ENCODE assay signal across 20 cellular contexts in the genomic region with DNA sequence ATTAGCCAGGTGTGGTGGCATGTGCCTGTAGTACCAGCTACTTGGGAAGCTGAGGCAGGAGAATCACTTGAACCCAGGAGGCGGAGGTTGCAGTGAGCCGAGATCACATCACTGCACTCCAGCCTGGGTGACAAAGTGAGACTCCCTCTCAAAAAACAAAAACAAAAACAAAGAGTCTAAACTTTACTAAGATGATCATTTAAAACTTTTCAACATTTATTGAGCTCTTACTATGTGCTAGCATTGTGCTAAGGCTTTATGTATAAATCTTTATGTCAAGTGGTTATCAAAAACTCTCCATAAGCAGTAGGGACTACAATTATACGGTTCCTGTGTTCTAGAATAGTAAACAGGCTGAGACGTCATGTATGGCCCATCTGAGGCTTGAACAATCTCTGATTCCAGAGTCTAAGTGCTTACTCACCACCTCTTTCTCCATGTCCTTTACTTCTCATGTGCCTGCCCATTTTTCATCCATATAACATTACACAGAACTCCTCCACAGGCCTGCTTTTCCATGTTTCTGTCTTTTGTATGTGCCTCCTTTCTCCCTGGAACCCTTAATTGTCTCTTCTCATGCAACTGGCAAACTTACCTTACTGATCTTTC.
DNase-seq lines count a peak whose midpoint lies in the region; ATAC-seq and TF ChIP-seq lines count a peak whose summit lies in the region.
"Had no signal": no experiment of that assay in that cellular context is flagged by ENCODE, and none has a peak within 500 bp of the region (broad histone marks: within the 10 kb centered on the region; RNA-seq: fewer than 3 reads in every experiment).

No MANE protein-coding gene starts in this region.

- no peak for ATAC-seq in activated T-cell treated with anti-CD3 and anti-CD28 coated beads, Interleukin-2, amount 50 U/mL, for 72 hours (replicated peaks in 1 of 2)
- ATAC-seq: A549, Right ventricle myocardium inferior had no signal

- H3K27me3 ChIP-seq in HUES64 (ENCODE audit: insufficient read depth, low read length) (no peaks in the 10 kb centered on the region), tibial artery (no peaks in the 10 kb centered on the region)
- H3K27me3 ChIP-seq: BLaER1, Peyer's patch had no signal

- intact Hi-C loops in tibial artery (cut with DNase I; ENCODE audit: low total_unique reads): no loop called here

- TF ChIP-seq CTCF in tibial artery (IDR thresholded peaks at IDR 0.05): no peak

- 0 out of 2 replicates have a peak overlapping the region, but pooled peaks have one; percentile 44 for H3K9ac ChIP-seq in HUES64 (ENCODE audit: low read depth, low read length)
- H3K9ac ChIP-seq: BLaER1, KMS-11 had no signal

- H3K27ac Mint-ChIP-seq in activated T-cell treated with anti-CD3 and anti-CD28 coated beads, Interleukin-2, amount 50 U/mL, for 24 hours: peak overlapping the region; percentile 3
- no peak overlapping the region for H3K27ac Mint-ChIP-seq in activated T-cell treated with anti-CD3 and anti-CD28 coated beads, Interleukin-2, amount 50 U/mL, for 72 hours
- H3K27ac Mint-ChIP-seq: HFFc6 had no signal

- H3K36me3 ChIP-seq in HUES64 (ENCODE audit: insufficient read depth, low read length) (peaks cover 78% of the 10 kb centered on the region), tibial artery (peaks cover 16 to 80% (median 46%) of the 10 kb centered on the region in 3 donors)

- no peak overlapping the region for H3K4me3 ChIP-seq in HUES64 (ENCODE audit: low read length)
- H3K4me3 ChIP-seq in tibial artery: no peak overlapping the region
- H3K4me3 ChIP-seq: A549, BLaER1, Peyer's patch had no signal

- H3K36me3 Mint-ChIP-seq in activated T-cell treated with anti-CD3 and anti-CD28 coated beads, Interleukin-2, amount 50 U/mL, for 24 hours (ENCODE audit: low read depth): peaks cover 90% of the 10 kb centered on the region
- H3K36me3 Mint-ChIP-seq in activated T-cell treated with anti-CD3 and anti-CD28 coated beads, Interleukin-2, amount 50 U/mL, for 72 hours (ENCODE audit: insufficient read depth in 2 of 2): peaks cover 5 to 15% of the 10 kb centered on the region in 2 donors

- no peaks in the 10 kb centered on the region for H3K4me1 Mint-ChIP-seq in activated T-cell treated with anti-CD3 and anti-CD28 coated beads, Interleukin-2, amount 50 U/mL, for 24 hours (ENCODE audit: low read depth)
- no peaks in the 10 kb centered on the region for H3K4me1 Mint-ChIP-seq in activated T-cell treated with anti-CD3 and anti-CD28 coated beads, Interleukin-2, amount 50 U/mL, for 72 hours (ENCODE audit: low read depth)

- DNase-seq in activated T-cell treated with anti-CD3 and anti-CD28 coated beads, Interleukin-2, amount 50 U/mL, for 24 hours: no peak
- no peak for DNase-seq in activated T-cell treated with anti-CD3 and anti-CD28 coated beads, Interleukin-2, amount 50 U/mL, for 72 hours
- DNase-seq in iris pigment epithelial cell (ENCODE audit: low read depth) (peak; percentile 40), tibial artery (no peak), NCI-H748 (lab: John Stamatoyannopoulos, UW; ENCODE audit: unreplicated experiment) (no peak), NCI-H510A treated with DMSO at 0.1 percent for 48 hours (lab: John Stamatoyannopoulos, UW) (no peak), anterior cingulate cortex (lab: John Stamatoyannopoulos, UW) (no peak)
- DNase-seq: HFFc6; NCI-H1436 treated with DMSO at 0.1 percent for 48 hours; NCI-H2029; NCI-H2171 treated with DMSO at 0.1 percent for 48 hours; NCI-H446 treated with DMSO at 0.1 percent for 48 hours; NCI-H748 treated with DMSO at 0.1 percent for 48 hours; NK-92 treated with Interleukin-12 subunit alpha and Interleukin-12 subunit beta, amount 100 ng/mL, for 24 hours; Peyer's patch had no signal

- WGBS in HUES64: 93% methylated on average over 4 of the region's 4 CpGs

- no peaks in the 10 kb centered on the region for H3K27me3 Mint-ChIP-seq in activated T-cell treated with anti-CD3 and anti-CD28 coated beads, Interleukin-2, amount 50 U/mL, for 24 hours
- H3K27me3 Mint-ChIP-seq in activated T-cell treated with anti-CD3 and anti-CD28 coated beads, Interleukin-2, amount 50 U/mL, for 72 hours (ENCODE audit: low read depth): no peaks in the 10 kb centered on the region

- H3K9me3 ChIP-seq in HUES64 (ENCODE audit: insufficient read depth, low read depth, low read length) (no peaks in the 10 kb centered on the region), tibial artery (no peaks in the 10 kb centered on the region)
- H3K9me3 ChIP-seq: A549, BLaER1, Peyer's patch had no signal

- no peak overlapping the region for H3K4me3 Mint-ChIP-seq in activated T-cell treated with anti-CD3 and anti-CD28 coated beads, Interleukin-2, amount 50 U/mL, for 24 hours
- H3K4me3 Mint-ChIP-seq in activated T-cell treated with anti-CD3 and anti-CD28 coated beads, Interleukin-2, amount 50 U/mL, for 72 hours: no peak overlapping the region
- H3K4me3 Mint-ChIP-seq: HFFc6 had no signal

- H3K27ac ChIP-seq in HUES64 (ENCODE audit: low read depth, low read length) (no peak overlapping the region), tibial artery (peak overlapping the region; percentile 43 to 64)
- H3K27ac ChIP-seq: A549, BLaER1, KMS-11, Peyer's patch had no signal

- H3K4me1 ChIP-seq in HUES64 (ENCODE audit: insufficient read depth, low read length) (no peaks in the 10 kb centered on the region), tibial artery (peaks cover 0 to 31% (median 16%) of the 10 kb centered on the region in 4 donors)
- H3K4me1 ChIP-seq: A549, BLaER1, Peyer's patch had no signal

- no peaks in the 10 kb centered on the region for H3K9me3 Mint-ChIP-seq in activated T-cell treated with anti-CD3 and anti-CD28 coated beads, Interleukin-2, amount 50 U/mL, for 24 hours
- no peaks in the 10 kb centered on the region for H3K9me3 Mint-ChIP-seq in activated T-cell treated with anti-CD3 and anti-CD28 coated beads, Interleukin-2, amount 50 U/mL, for 72 hours
- H3K9me3 Mint-ChIP-seq: HFFc6 had no signal
